26 cellular contexts compared by ENCODE assay signal in the genomic region with DNA sequence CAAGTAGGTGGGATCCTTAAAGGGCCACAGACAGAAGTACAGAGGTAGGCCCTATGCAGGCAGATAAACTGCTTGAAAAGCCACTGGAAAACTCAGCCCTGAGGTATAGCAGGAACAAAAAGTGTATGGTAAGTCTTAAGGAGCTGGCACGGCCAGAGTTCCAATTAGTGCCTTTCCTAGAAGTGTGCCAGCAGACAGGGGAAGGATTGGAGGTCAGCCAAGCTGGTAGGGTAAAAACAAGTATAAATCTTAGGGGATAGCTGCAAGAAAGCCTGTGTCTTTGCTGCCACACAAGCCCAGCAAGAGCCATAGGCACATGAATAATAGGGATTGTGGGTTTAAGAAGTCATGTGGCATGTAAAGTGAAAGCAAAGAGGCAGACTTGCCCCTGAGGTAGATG.
"Had no signal": no experiment of that assay in that cellular context is flagged by ENCODE, and none has a peak within 500 bp of the region (broad histone marks: within the 10 kb centered on the region; RNA-seq: fewer than 3 reads in every experiment).

No MANE protein-coding gene starts in this region.

- H2AFZ ChIP-seq: neural progenitor cell had no signal

- H3K4me1 ChIP-seq: colonic mucosa, esophagus muscularis mucosa, foreskin keratinocyte, gastroesophageal sphincter, heart right ventricle, left lung, neural progenitor cell, prostate gland, spleen, transverse colon, upper lobe of right lung, uterus had no signal

- ATAC-seq: foreskin keratinocyte; gastroesophageal sphincter; heart right ventricle; left cardiac atrium; left lung; mucosa of descending colon; natural killer cell treated with Interleukin-12 subunit alpha and Interleukin-12 subunit beta and Interleukin-15 and Interleukin-18, amount 100 ng/mL, for 72 hours; right cardiac atrium; upper lobe of right lung had no signal

- H3K4me2 ChIP-seq: neural progenitor cell had no signal

- DNase-seq: colonic mucosa; effector CD8-positive, alpha-beta T cell; endodermal cell; foreskin keratinocyte; glutamatergic neuron; heart right ventricle; hippocampal formation; left cardiac atrium; left lung; mesenchymal stem cell; mucosa of descending colon; naive B cell; nucleus accumbens; right cardiac atrium; spleen; stimulated activated CD4-positive, alpha-beta T cell treated with anti-CD3 and anti-CD28 coated beads, Interleukin-4, amount 100 ng/mL, for 4 hours; transverse colon; upper lobe of right lung; uterus had no signal

- H3K4me3 ChIP-seq: colonic mucosa, esophagus muscularis mucosa, gastroesophageal sphincter, heart right ventricle, left lung, mucosa of descending colon, neural progenitor cell, prostate gland, skin epidermis, spleen, thoracic aorta, transverse colon, upper lobe of right lung, uterus had no signal

- H3K27me3 ChIP-seq: colonic mucosa, esophagus muscularis mucosa, foreskin keratinocyte, gastroesophageal sphincter, heart right ventricle, left lung, neural progenitor cell, spleen, transverse colon, upper lobe of right lung, uterus had no signal

- H3K9ac ChIP-seq: neural progenitor cell had no signal

- H3K36me3 ChIP-seq: colonic mucosa, esophagus muscularis mucosa, gastroesophageal sphincter, heart right ventricle, left lung, neural progenitor cell, prostate gland, spleen, thoracic aorta, transverse colon, upper lobe of right lung, uterus had no signal

- H3K9me3 ChIP-seq: colonic mucosa, esophagus muscularis mucosa, gastroesophageal sphincter, mucosa of descending colon, prostate gland, thoracic aorta, transverse colon, upper lobe of right lung, uterus had no signal

- H3K27ac ChIP-seq: colonic mucosa, esophagus muscularis mucosa, foreskin keratinocyte, gastroesophageal sphincter, heart right ventricle, left lung, neural progenitor cell, prostate gland, skin epidermis, spleen, thoracic aorta, transverse colon, upper lobe of right lung, uterus had no signal
